ENCODE assay signal across 8 cellular contexts in the genomic region with DNA sequence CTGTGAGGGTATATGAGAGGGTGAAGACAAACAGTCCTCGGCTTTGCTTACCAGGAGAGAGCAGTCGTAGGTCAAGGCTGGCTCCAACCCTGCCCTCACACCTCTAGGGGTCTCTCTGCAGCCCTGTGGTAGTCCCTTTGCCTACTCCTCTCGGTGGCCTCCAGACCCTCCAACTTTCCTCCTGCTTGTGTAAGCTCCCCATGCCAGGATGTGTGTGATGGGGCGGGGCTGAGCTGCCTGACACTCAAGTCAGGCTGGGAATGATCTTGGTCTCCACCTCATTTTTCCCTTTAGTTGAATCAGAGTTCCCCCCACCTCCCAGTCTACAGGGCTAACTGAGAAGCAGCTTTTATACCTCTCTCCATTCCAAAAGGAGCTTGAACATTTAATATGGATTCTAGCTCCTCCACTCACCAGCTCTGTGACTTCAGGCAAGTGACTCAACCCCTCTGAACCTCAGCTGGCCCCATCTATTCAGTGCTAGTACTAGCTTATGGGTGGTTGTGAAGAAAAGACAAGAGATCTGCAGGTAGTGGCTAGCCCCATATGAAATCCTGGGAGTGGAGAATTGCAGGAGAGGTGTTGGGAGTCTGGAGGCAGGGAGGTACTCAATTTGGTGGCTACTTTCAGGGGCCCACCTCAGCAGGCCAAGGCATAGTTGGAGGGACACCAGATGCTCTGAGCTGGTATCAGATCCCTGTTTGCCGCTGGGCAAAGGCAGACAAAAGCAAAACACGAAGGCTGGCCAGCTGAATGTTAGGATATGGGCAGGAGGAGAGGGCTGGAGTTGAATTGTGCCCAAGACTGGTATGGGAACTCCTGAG. TPM values are rescaled to one million over a fixed set of nuclear protein-coding genes. Genes with fewer than 3 reads are reported as not detected.
DNase-seq lines count a peak whose midpoint lies in the region; ATAC-seq and TF ChIP-seq lines count a peak whose summit lies in the region.

No MANE protein-coding gene starts in this region.

- TF ChIP-seq CTCF in CD4-positive, alpha-beta T cell (IDR thresholded peaks at IDR 0.05): no peak
- TF ChIP-seq CTCF in GM20000 (IDR thresholded peaks at IDR 0.05; ENCODE audit: extremely low read depth, missing control alignments) (peak; percentile 20), OCI-LY1 (IDR thresholded peaks at IDR 0.05; ENCODE audit: low read length) (peak; percentile 60)

- H3K9me3 ChIP-seq in CD4-positive, alpha-beta T cell (ENCODE audit: control insufficient read depth, low read length): no peaks in the 10 kb centered on the region
- H3K9me3 ChIP-seq in OCI-LY1 (ENCODE audit: low read length): no peaks in the 10 kb centered on the region
- no peaks in the 10 kb centered on the region for H3K9me3 ChIP-seq in mucosa of rectum (ENCODE audit: control insufficient read depth in 2 of 2, low read length in 2 of 2)

- intact Hi-C loops in CD4-positive, alpha-beta T cell (cut with DNase I, micrococcal nuclease): loop anchor here (2.0 to 10.0 kb wide), 3 partner anchors 33 to 590 kb away; a partner anchor contains a TSS

- no peak for ATAC-seq in CD4-positive, alpha-beta T cell (ENCODE audit: poor library complexity)

- H3K4me3 ChIP-seq in OCI-LY1 (ENCODE audit: low read depth, low read length, poor library complexity, severe bottlenecking) (peak overlapping the region; percentile 89), mucosa of rectum (ENCODE audit: low read length in 2 of 2) (peak overlapping the region; percentile 61 to 67)

- peaks cover under 1% of the 10 kb centered on the region for H3K27me3 ChIP-seq in CD4-positive, alpha-beta T cell (ENCODE audit: control insufficient read depth, insufficient read depth, low read length)
- H3K27me3 ChIP-seq in OCI-LY1 (ENCODE audit: insufficient read depth, low read length) (no peaks in the 10 kb centered on the region), mucosa of rectum (ENCODE audit: control insufficient read depth in 2 of 2, insufficient read depth in 2 of 2, low read length in 2 of 2) (no peaks in the 10 kb centered on the region)

- peak overlapping the region; percentile 84 for H3K4me3 Mint-ChIP-seq in CD4-positive, alpha-beta T cell

- no peak for DNase-seq in CD4-positive, alpha-beta T cell
- peak; percentile 55 for DNase-seq in GM20000 (ENCODE audit: low spot score)
- peak; percentile 63 for DNase-seq in cerebellar cortex (ENCODE audit: low spot score)
- no peak for DNase-seq in HEK293T (ENCODE audit: extremely low spot score)
- DNase-seq in pons (ENCODE audit: low spot score): no peak
- no peak for DNase-seq in NCI-H226

- H3K9me3 Mint-ChIP-seq in CD4-positive, alpha-beta T cell: no peaks in the 10 kb centered on the region

- no peaks in the 10 kb centered on the region for H3K9me2 ChIP-seq in OCI-LY1 (ENCODE audit: low read depth, low read length)

- H3K36me3 Mint-ChIP-seq in CD4-positive, alpha-beta T cell (ENCODE audit: low read depth): no peaks in the 10 kb centered on the region

- H2AFZ ChIP-seq in OCI-LY1 (ENCODE audit: low read length): no peak overlapping the region

- H3K4me1 Mint-ChIP-seq in CD4-positive, alpha-beta T cell (ENCODE audit: low read depth): peaks cover 28% of the 10 kb centered on the region

- H4K20me1 ChIP-seq in OCI-LY1 (ENCODE audit: insufficient read depth, low read length): no peaks in the 10 kb centered on the region

- no peaks in the 10 kb centered on the region for H3K27me3 Mint-ChIP-seq in CD4-positive, alpha-beta T cell

- CTCF ChIA-PET in CD4-positive, alpha-beta T cell (lab: Charles Lee): interaction anchor here (0.6 to 1.8 kb wide), 5 partner anchors 11 to 89 kb away, joined by 3 to 5 read pairs (median 4); a partner anchor contains a TSS
- CTCF ChIA-PET in HEK293T (lab: Yijun Ruan, JAX): interaction anchor here (0.6 to 2.6 kb wide), 7 partner anchors 11 to 55 kb away, joined by 3 to 14 read pairs (median 3); no protein-coding TSS in a partner anchor

- peaks cover 46% of the 10 kb centered on the region for H3K4me1 ChIP-seq in OCI-LY1 (ENCODE audit: insufficient read depth, low read length, severe bottlenecking)
- H3K4me1 ChIP-seq in mucosa of rectum (ENCODE audit: control insufficient read depth in 2 of 2, insufficient read depth in 2 of 2, low read length in 2 of 2): peaks cover 29 to 31% of the 10 kb centered on the region in 2 donors

- H3K27ac ChIP-seq in CD4-positive, alpha-beta T cell (ENCODE audit: low read depth, low read length): no peak overlapping the region
- peak overlapping the region; percentile 12 for H3K27ac ChIP-seq in OCI-LY1 (ENCODE audit: low read depth, low read length, poor library complexity, severe bottlenecking)
- H3K27ac ChIP-seq in mucosa of rectum (ENCODE audit: low read depth in 2 of 2, low read length in 2 of 2): peak overlapping the region in 1 of 2 donors; percentile 48

- H3K79me2 ChIP-seq in OCI-LY1 (ENCODE audit: insufficient read depth, low read length): no peaks in the 10 kb centered on the region

- H3K9ac ChIP-seq in OCI-LY1 (ENCODE audit: low read length) (peak overlapping the region; percentile 93), mucosa of rectum (ENCODE audit: low read depth in 1 of 2, low read length in 2 of 2) (peak overlapping the region; percentile 24 to 45)

- H3K4me2 ChIP-seq in OCI-LY1 (ENCODE audit: low read length): peak overlapping the region; percentile 73

- POLR2A ChIA-PET in CD4-positive, alpha-beta T cell (lab: Charles Lee): interaction anchor here (0.9 to 5.8 kb wide), 5 partner anchors 13 to 52 kb away, joined by 3 to 62 read pairs (median 5); a partner anchor contains a TSS
- POLR2A ChIA-PET in HEK293T (lab: Yijun Ruan, JAX): interaction anchor here (0.7 to 8.0 kb wide), 7 partner anchors 11 to 46 kb away, joined by 3 to 65 read pairs (median 5); a partner anchor contains a TSS

- H3K36me3 ChIP-seq in OCI-LY1 (ENCODE audit: insufficient read depth, low read length) (peaks cover 10% of the 10 kb centered on the region; the same call in 1 of the 2 replicates), mucosa of rectum (ENCODE audit: control insufficient read depth in 2 of 2, insufficient read depth in 2 of 2, low read length in 2 of 2) (no peaks in the 10 kb centered on the region)

- H3F3A ChIP-seq in OCI-LY1 (ENCODE audit: insufficient read depth, low read length): peaks cover 4% of the 10 kb centered on the region; the same call in 1 of the 2 replicates

- no peak overlapping the region for H3K27ac Mint-ChIP-seq in CD4-positive, alpha-beta T cell

TF ChIP-seq in HEK293T, 16 proteins besides CTCF, POLR2A, EP300 and RAD21:
- no peak for TF ChIP-seq ZNF384 (IDR thresholded peaks at IDR 0.05)

RNA-seq across cellular contexts. Expression of a gene that starts 1.0 kb away (rescaled TPM):
- total RNA-seq in CD4-positive, alpha-beta T cell: 1 to 10 TPM in 1 of 2 experiments, under 1 TPM in 1; 0.67 to 1.3 TPM

RNA-seq across cellular contexts. Expression of a gene that starts 7.6 kb away (rescaled TPM):
- not detected for total RNA-seq in CD4-positive, alpha-beta T cell

RNA-seq across cellular contexts. Expression of a gene that starts 22.5 kb away (rescaled TPM):
- total RNA-seq in CD4-positive, alpha-beta T cell: 100 to 1,000 TPM; 401 to 405 TPM

RNA-seq across cellular contexts. Expression of a gene that starts 33.0 kb away (rescaled TPM):
- total RNA-seq in CD4-positive, alpha-beta T cell: 1 to 10 TPM; 6.4 to 7.0 TPM

RNA-seq across cellular contexts. Expression of a gene that starts 41.0 kb away (rescaled TPM):
- total RNA-seq in CD4-positive, alpha-beta T cell: 10 to 100 TPM; 43.0 to 43.1 TPM

Comparison
In these comparisons a context has a peak if more than half of its experiments do, and no peak if none do; other contexts are left out.
1. DNase-seq: peak in GM20000 (single experiment) and cerebellar cortex (single experiment); none in CD4-positive, alpha-beta T cell (0 of 10), HEK293T (single experiment), pons (single experiment) and NCI-H226 (single experiment).